ENCODE assay signal across 33 cellular contexts in genomic region chr16:72111653-72112451, GRCh38. TPM values are rescaled to one million over a fixed set of nuclear protein-coding genes. Genes with fewer than 3 reads are reported as not detected.
DNase-seq lines count a peak whose midpoint lies in the region; ATAC-seq, FAIRE-seq and TF ChIP-seq lines count a peak whose summit lies in the region.
"Had no signal": no experiment of that assay in that cellular context is flagged by ENCODE, and none has a peak within 500 bp of the region (broad histone marks: within the 10 kb centered on the region; RNA-seq: fewer than 3 reads in every experiment).

No MANE protein-coding gene starts in this region.

- no peak for TF ChIP-seq CTCF in K562 (IDR thresholded peaks at IDR 0.05 in 2 of 3, conservative IDR thresholded peaks at IDR 0.05 in 1 of 3; ENCODE audit: insufficient read depth in 2 of 3, low read depth in 1 of 3, low read length in 3 of 3)
- no peak for TF ChIP-seq CTCF in neural progenitor cell (IDR thresholded peaks at IDR 0.05)

- no peak overlapping the region for H3K27ac Mint-ChIP-seq in neural progenitor cell
- H3K27ac Mint-ChIP-seq: activated CD4-positive, alpha-beta memory T cell treated with anti-CD3 and anti-CD28 coated beads, Interleukin-2, amount 10 ng/mL, durations not matched to agents 7 days and 5 days; CD4-positive, alpha-beta T cell had no signal

- TF ChIP-seq POLR2A in K562 (conservative IDR thresholded peaks at IDR 0.05) = no peak

- H3K27me3 ChIP-seq in H7 (ENCODE audit: control insufficient read depth, insufficient read depth, low read length) (no peaks in the 10 kb centered on the region), K562 (ENCODE audit: control insufficient read depth in 2 of 2, insufficient read depth in 2 of 2, low read length in 2 of 2) (no peaks in the 10 kb centered on the region), neural progenitor cell (no peaks in the 10 kb centered on the region)
- H3K27me3 ChIP-seq: esophagus muscularis mucosa, uterus had no signal

- H3K36me3 ChIP-seq in H7 (replicated peaks; ENCODE audit: control insufficient read depth, insufficient read depth, low read length) = peaks cover 26% of the 10 kb centered on the region
- H3K36me3 ChIP-seq in K562 (ENCODE audit: control insufficient read depth, insufficient read depth, low read length) = peaks cover 57% of the 10 kb centered on the region; the same call in 2 of the 3 replicates
- no peaks in the 10 kb centered on the region for H3K36me3 ChIP-seq in neural progenitor cell
- H3K36me3 ChIP-seq: uterus had no signal

- intact Hi-C loops in K562 (cut with micrococcal nuclease) = no loop called here

- in situ Hi-C loops in K562 (cut with MboI) = no loop called here

- H3K4me3 Mint-ChIP-seq in neural progenitor cell = no peak overlapping the region
- H3K4me3 Mint-ChIP-seq: activated CD4-positive, alpha-beta memory T cell treated with anti-CD3 and anti-CD28 coated beads, Interleukin-2, amount 10 ng/mL, durations not matched to agents 7 days and 5 days; CD4-positive, alpha-beta T cell; naive thymus-derived CD8-positive, alpha-beta T cell had no signal

- no peak for TF ChIP-seq RAD21 in K562 (CRISPR knock-in tag; conservative IDR thresholded peaks at IDR 0.05 in 1 of 2, IDR thresholded peaks at IDR 0.05 in 1 of 2)

- H3K4me1 ChIP-seq in K562 (replicated peaks in 1 of 2; ENCODE audit: control insufficient read depth in 2 of 2, insufficient read depth in 2 of 2, low read length in 2 of 2) (peaks cover 4 to 16% of the 10 kb centered on the region in 2 experiments; a peak in 3 of 5 replicates), neural progenitor cell (no peaks in the 10 kb centered on the region)
- H3K4me1 ChIP-seq: A549, esophagus muscularis mucosa, uterus had no signal

- peaks cover 11% of the 10 kb centered on the region for H3K4me1 Mint-ChIP-seq in neural progenitor cell
- H3K4me1 Mint-ChIP-seq: activated CD4-positive, alpha-beta memory T cell treated with anti-CD3 and anti-CD28 coated beads, Interleukin-2, amount 10 ng/mL, durations not matched to agents 7 days and 5 days; naive thymus-derived CD8-positive, alpha-beta T cell had no signal

- ATAC-seq in K562 = peak; percentile 65
- no peak for ATAC-seq in GM19324 (IDR thresholded peaks at IDR 0.05; ENCODE audit: low FRiP score, unreplicated experiment)
- ATAC-seq: naive thymus-derived CD8-positive, alpha-beta T cell; SK-N-SH treated with all-trans-retinoic acid at 6 μM for 48 hours had no signal

- no peak for FAIRE-seq in K562 (lab: Jason Lieb, UNC)
- FAIRE-seq: A549, keratinocyte had no signal

- H3K27me3 Mint-ChIP-seq in neural progenitor cell (ENCODE audit: insufficient read depth, low read depth) = no peaks in the 10 kb centered on the region
- H3K27me3 Mint-ChIP-seq: activated CD4-positive, alpha-beta memory T cell treated with anti-CD3 and anti-CD28 coated beads, Interleukin-2, amount 10 ng/mL, durations not matched to agents 7 days and 5 days; CD4-positive, alpha-beta T cell had no signal

- H2AFZ ChIP-seq in K562 (ENCODE audit: low read depth, low read length) (no peak overlapping the region), neural progenitor cell (replicated peaks) (no peak overlapping the region)

- H3K27ac ChIP-seq in K562 (ENCODE audit: extremely low read depth, low read depth, low read length) (no peak overlapping the region), neural progenitor cell (peak overlapping the region; percentile 37)
- H3K27ac ChIP-seq: A549, esophagus muscularis mucosa, thoracic aorta, uterus had no signal

- H3K79me2 ChIP-seq in K562 (ENCODE audit: control insufficient read depth, insufficient read depth, low read length) (no peaks in the 10 kb centered on the region), neural progenitor cell (ENCODE audit: low read depth) (no peaks in the 10 kb centered on the region)

- H3K9me3 Mint-ChIP-seq in neural progenitor cell = no peaks in the 10 kb centered on the region
- H3K9me3 Mint-ChIP-seq: activated CD4-positive, alpha-beta memory T cell treated with anti-CD3 and anti-CD28 coated beads, Interleukin-2, amount 10 ng/mL, durations not matched to agents 7 days and 5 days; CD4-positive, alpha-beta T cell; naive thymus-derived CD8-positive, alpha-beta T cell had no signal

- peaks cover 34% of the 10 kb centered on the region for H3K36me3 Mint-ChIP-seq in neural progenitor cell

- H3K4me2 ChIP-seq in K562 (ENCODE audit: insufficient read depth, low read length) = no peak overlapping the region
- H3K4me2 ChIP-seq in neural progenitor cell = no peak overlapping the region
- H3K4me2 ChIP-seq: A549 had no signal

- H3K9ac ChIP-seq in K562 (ENCODE audit: insufficient read depth in 1 of 2, low read depth in 2 of 2, low read length in 2 of 2) = no peak overlapping the region
- H3K9ac ChIP-seq in neural progenitor cell = no peak overlapping the region

- H4K20me1 ChIP-seq in K562 (replicated peaks; ENCODE audit: control insufficient read depth, insufficient read depth, low read length) (no peaks in the 10 kb centered on the region), neural progenitor cell (ENCODE audit: low read depth) (no peaks in the 10 kb centered on the region)

- no peaks in the 10 kb centered on the region for H3K9me3 ChIP-seq in K562 (replicated peaks; ENCODE audit: control insufficient read depth, insufficient read depth, low read depth, low read length)
- H3K9me3 ChIP-seq in neural progenitor cell (ENCODE audit: low read depth) = no peaks in the 10 kb centered on the region
- H3K9me3 ChIP-seq: A549, esophagus muscularis mucosa, thoracic aorta, uterus had no signal

- POLR2A ChIA-PET in K562 (lab: Yijun Ruan, JAX) = interaction anchor here (0.7 to 1.1 kb wide), 3 partner anchors 9 to 26 kb away, joined by 3 to 4 read pairs (median 3); partner anchors contain the start of genes DHX38 and TXNL4B

- DNase-seq in A172 (ENCODE audit: low spot score) = peak; percentile 14
- peak; percentile 33 for DNase-seq in H7
- peak; percentile 50 to 54 (median 52) for DNase-seq in K562 (ENCODE audit: extremely low read depth in 1 of 4, low spot score in 3 of 4)
- DNase-seq in neural progenitor cell (ENCODE audit: low spot score) = peak; percentile 56
- DNase-seq in medulla oblongata (ENCODE audit: extremely low spot score) = no peak
- DNase-seq in NCI-H510A (lab: John Stamatoyannopoulos, UW) = no peak
- DNase-seq in activated CD4-positive, alpha-beta T cell treated with anti-CD3 and anti-CD28 coated beads for 1 hour = no peak
- DNase-seq: activated CD4-positive, alpha-beta memory T cell treated with anti-CD3 and anti-CD28 coated beads, Interleukin-2, amount 10 ng/mL, durations not matched to agents 7 days and 5 days; activated CD8-positive, alpha-beta memory T cell treated with anti-CD3 and anti-CD28 coated beads, Interleukin-2, amount 50 U/mL, for 4 hours; activated naive CD4-positive, alpha-beta T cell; AML-193; CD4-positive, alpha-beta T cell; dermis blood vessel endothelial cell; DMS 273 treated with DMSO at 0.1 percent for 48 hours; foreskin fibroblast; KBM-7; naive thymus-derived CD8-positive, alpha-beta T cell; NCI-H1105; NCI-H187; NCI-H526; NK-92 treated with Interleukin-12 subunit alpha and Interleukin-12 subunit beta, amount 100 ng/mL, for 24 hours; Right ventricle myocardium superior; stimulated activated naive CD4-positive, alpha-beta T cell; T-helper 2 cell; uterus had no signal

- no peaks in the 10 kb centered on the region for H3F3A ChIP-seq in neural progenitor cell (ENCODE audit: low read depth)

- WGBS in K562 (ENCODE audit: insufficient coverage, low coverage, missing lambda C conversion rate) = 80% methylated on average over 18 of the region's 19 CpGs

- no TSS peak for BruUV-seq in K562 (replicated peaks; lab: Mats Ljungman, UMichigan)

- peaks cover 4% of the 10 kb centered on the region for H3K9me1 ChIP-seq in K562 (ENCODE audit: control insufficient read depth, insufficient read depth, low read length)

- H3K4me3 ChIP-seq in H7 (ENCODE audit: insufficient read depth, low read depth, low read length) = no peak overlapping the region
- no peak overlapping the region for H3K4me3 ChIP-seq in K562
- H3K4me3 ChIP-seq in neural progenitor cell = no peak overlapping the region
- H3K4me3 ChIP-seq: A549, esophagus muscularis mucosa, thoracic aorta, uterus had no signal

- CTCF ChIA-PET in K562 (lab: Yijun Ruan, JAX; ENCODE audit: low intra/inter-chr PET ratio) = no interaction called here

- no peak for TF ChIP-seq EP300 in K562 (IDR thresholded peaks at IDR 0.05; ENCODE audit: low read length)

RNA-seq across cellular contexts. Expression of gene DHX38, which starts 18.2 kb away (rescaled TPM):
- 42.1 and 47.2 TPM in 2 replicates for total RNA-seq in A172 (2014; rRNA removed; shearing (Covaris generic))
- total RNA-seq in H7 (2014; rRNA removed; shearing (Covaris generic)) = 55.7 and 56.8 TPM in 2 replicates
- total RNA-seq in K562 (2011; cell fraction: chromatin; rRNA removed; ENCODE audit: low replicate concordance) = 206 and 282 TPM in 2 replicates
- total RNA-seq in K562 (2011; cell fraction: nucleolus; rRNA removed) = 127 and 144 TPM in 2 replicates
- 116 and 134 TPM in 2 replicates for total RNA-seq in K562 (2011; cell fraction: nucleoplasm; rRNA removed)
- total RNA-seq in K562 (2014; rRNA removed) (60.2 and 63.7 TPM in 2 replicates), K562 (2014; rRNA removed; fragmentation: Illumina TruSeq; extraction: Trizol) (30.1 and 32.8 TPM in 2 replicates), K562 (2015; rRNA removed; fragmentation: Illumina TruSeq; extraction: Trizol) (39.6 and 43.5 TPM in 2 replicates), K562 (2021) (54.8 and 76.8 TPM in 2 replicates), neural progenitor cell (ENCODE audit: low replicate concordance) (31.6 and 53.2 TPM in 2 replicates)
- polyA plus RNA-seq in K562 (2011; rRNA removed) (31.2 and 45.2 TPM in 2 replicates), K562 (2014; fragmentation: Illumina TruSeq; extraction: Trizol) (40.8 and 45.3 TPM in 2 replicates), K562 (2014; fragmentation: Nextera tagmentation; extraction: Ambion mirVana) (1 to 10 TPM; 2.8 to 4.6 TPM), K562 (2014; rRNA removed) (43.3 and 60.5 TPM in 2 replicates)
- 38.9 and 39.4 TPM in 2 replicates for polyA plus RNA-seq in K562 (2011; cell fraction: cytosol; rRNA removed)
- 221 and 229 TPM in 2 replicates for polyA plus RNA-seq in K562 (2011; cell fraction: nucleus; rRNA removed)
- polyA plus RNA-seq in K562 (2012) = 53.2 and 74.0 TPM in 2 replicates
- 66.8 and 81.1 TPM in 2 replicates for polyA minus RNA-seq in K562 (2011; rRNA and poly(A)+ RNA removed)
- 46.6 and 58.3 TPM in 2 replicates for polyA minus RNA-seq in K562 (2011; cell fraction: cytosol; rRNA and poly(A)+ RNA removed)
- polyA minus RNA-seq in K562 (2011; cell fraction: nucleus; rRNA and poly(A)+ RNA removed) = 57.4 and 69.6 TPM in 2 replicates

RNA-seq across cellular contexts. Expression of gene TXNL4B, which starts 18.4 kb away (rescaled TPM):
- 9.2 and 12.0 TPM in 2 replicates for total RNA-seq in A172 (2014; rRNA removed; shearing (Covaris generic))
- 6.1 and 8.3 TPM in 2 replicates for total RNA-seq in H7 (2014; rRNA removed; shearing (Covaris generic))
- total RNA-seq in K562 (2011; cell fraction: chromatin; rRNA removed; ENCODE audit: low replicate concordance) = 23.5 and 42.9 TPM in 2 replicates
- 14.0 and 14.7 TPM in 2 replicates for total RNA-seq in K562 (2011; cell fraction: nucleolus; rRNA removed)
- 18.0 and 21.7 TPM in 2 replicates for total RNA-seq in K562 (2011; cell fraction: nucleoplasm; rRNA removed)
- total RNA-seq in K562 (2014; rRNA removed) = 11.9 and 14.6 TPM in 2 replicates
- 22.9 and 24.0 TPM in 2 replicates for total RNA-seq in K562 (2014; rRNA removed; fragmentation: Illumina TruSeq; extraction: Trizol)
- total RNA-seq in K562 (2015; rRNA removed; fragmentation: Illumina TruSeq; extraction: Trizol) = 14.4 and 15.9 TPM in 2 replicates
- 19.9 and 21.5 TPM in 2 replicates for total RNA-seq in K562 (2021)
- 25.7 and 38.0 TPM in 2 replicates for polyA plus RNA-seq in K562 (2011; rRNA removed)
- polyA plus RNA-seq in K562 (2011; cell fraction: cytosol; rRNA removed) = 15.0 and 22.2 TPM in 2 replicates
- 11.2 and 12.1 TPM in 2 replicates for polyA plus RNA-seq in K562 (2011; cell fraction: nucleus; rRNA removed)
- polyA plus RNA-seq in K562 (2012) = 12.0 and 15.4 TPM in 2 replicates
- 20.0 and 23.3 TPM in 2 replicates for polyA plus RNA-seq in K562 (2014; fragmentation: Illumina TruSeq; extraction: Trizol)
- 10 to 100 TPM; 22.3 to 26.9 TPM for polyA plus RNA-seq in K562 (2014; fragmentation: Nextera tagmentation; extraction: Ambion mirVana)
- 19.9 and 21.9 TPM in 2 replicates for polyA plus RNA-seq in K562 (2014; rRNA removed)
- 20.4 and 23.6 TPM in 2 replicates for polyA minus RNA-seq in K562 (2011; rRNA and poly(A)+ RNA removed)
- 8.6 and 12.0 TPM in 2 replicates for polyA minus RNA-seq in K562 (2011; cell fraction: cytosol; rRNA and poly(A)+ RNA removed)
- 8.8 and 17.0 TPM in 2 replicates for polyA minus RNA-seq in K562 (2011; cell fraction: nucleus; rRNA and poly(A)+ RNA removed)
- 12.0 and 23.4 TPM in 2 replicates for total RNA-seq in neural progenitor cell (ENCODE audit: low replicate concordance)

RNA-seq across cellular contexts. Expression of gene HPR, which starts 48.8 kb away (rescaled TPM):
- total RNA-seq in A172 (2014; rRNA removed; shearing (Covaris generic)) = 0.19 TPM in 1 of 2 replicates, not detected in the other
- not detected in 2 replicates for total RNA-seq in H7 (2014; rRNA removed; shearing (Covaris generic))
- total RNA-seq in K562 (2011; cell fraction: chromatin; rRNA removed; ENCODE audit: low replicate concordance) = not detected in 2 replicates
- not detected in 2 replicates for total RNA-seq in K562 (2011; cell fraction: nucleolus; rRNA removed)
- total RNA-seq in K562 (2011; cell fraction: nucleoplasm; rRNA removed) = not detected in 2 replicates
- not detected in 2 replicates for total RNA-seq in K562 (2014; rRNA removed)
- total RNA-seq in K562 (2014; rRNA removed; fragmentation: Illumina TruSeq; extraction: Trizol) = not detected in 2 replicates
- not detected in 2 replicates for total RNA-seq in K562 (2015; rRNA removed; fragmentation: Illumina TruSeq; extraction: Trizol)
- total RNA-seq in K562 (2021) = not detected in 2 replicates
- polyA plus RNA-seq in K562 (2011; rRNA removed) = not detected in 2 replicates
- 0.25 TPM in 1 of 2 replicates, not detected in the other for polyA plus RNA-seq in K562 (2011; cell fraction: cytosol; rRNA removed)
- not detected in 2 replicates for polyA plus RNA-seq in K562 (2011; cell fraction: nucleus; rRNA removed)
- polyA plus RNA-seq in K562 (2012) = not detected in 2 replicates
- polyA plus RNA-seq in K562 (2014; fragmentation: Illumina TruSeq; extraction: Trizol) = not detected in 2 replicates
- under 1 TPM in 1 of 2 experiments, not detected in 1; 0.07 TPM for polyA plus RNA-seq in K562 (2014; fragmentation: Nextera tagmentation; extraction: Ambion mirVana)
- not detected in 2 replicates for polyA plus RNA-seq in K562 (2014; rRNA removed)
- polyA minus RNA-seq in K562 (2011; rRNA and poly(A)+ RNA removed) = not detected in 2 replicates
- not detected in 2 replicates for polyA minus RNA-seq in K562 (2011; cell fraction: cytosol; rRNA and poly(A)+ RNA removed)
- polyA minus RNA-seq in K562 (2011; cell fraction: nucleus; rRNA and poly(A)+ RNA removed) = not detected in 2 replicates
- 0.37 TPM in 1 of 2 replicates, not detected in the other for total RNA-seq in neural progenitor cell (ENCODE audit: low replicate concordance)
- total RNA-seq: activated CD4-positive, alpha-beta memory T cell treated with anti-CD3 and anti-CD28 coated beads, Interleukin-2, amount 10 ng/mL, durations not matched to agents 7 days and 5 days; CD4-positive, alpha-beta T cell; dermis blood vessel endothelial cell; MCF 10A; naive thymus-derived CD8-positive, alpha-beta T cell; osteocyte had no signal
- polyA plus RNA-seq: A549; keratinocyte; naive thymus-derived CD8-positive, alpha-beta T cell had no signal

RNA-seq across cellular contexts. Expression of gene HP, which starts 57.5 kb away (rescaled TPM):
- not detected in 2 replicates for total RNA-seq in A172 (2014; rRNA removed; shearing (Covaris generic))
- total RNA-seq in H7 (2014; rRNA removed; shearing (Covaris generic)) = 1.6 and 9.8 TPM in 2 replicates
- total RNA-seq in K562 (2011; cell fraction: chromatin; rRNA removed; ENCODE audit: low replicate concordance) = not detected in 2 replicates
- total RNA-seq in K562 (2011; cell fraction: nucleolus; rRNA removed) = not detected in 2 replicates
- not detected in 2 replicates for total RNA-seq in K562 (2011; cell fraction: nucleoplasm; rRNA removed)
- total RNA-seq in K562 (2014; rRNA removed) (not detected in 2 replicates), K562 (2014; rRNA removed; fragmentation: Illumina TruSeq; extraction: Trizol) (not detected in 2 replicates), K562 (2015; rRNA removed; fragmentation: Illumina TruSeq; extraction: Trizol) (not detected in 2 replicates), K562 (2021) (8.0 and 8.7 TPM in 2 replicates), neural progenitor cell (ENCODE audit: low replicate concordance) (not detected in 2 replicates)
- polyA plus RNA-seq in K562 (2011; rRNA removed) (not detected in 2 replicates), K562 (2014; fragmentation: Illumina TruSeq; extraction: Trizol) (not detected in 2 replicates), K562 (2014; fragmentation: Nextera tagmentation; extraction: Ambion mirVana) (under 1 TPM in 1 of 2 experiments, not detected in 1; 0.04 TPM), K562 (2014; rRNA removed) (not detected in 2 replicates)
- polyA plus RNA-seq in K562 (2011; cell fraction: cytosol; rRNA removed) = not detected in 2 replicates
- polyA plus RNA-seq in K562 (2011; cell fraction: nucleus; rRNA removed) = 0.13 TPM in 1 of 2 replicates, not detected in the other
- 0.03 TPM in 1 of 2 replicates, not detected in the other for polyA plus RNA-seq in K562 (2012)
- not detected in 2 replicates for polyA minus RNA-seq in K562 (2011; rRNA and poly(A)+ RNA removed)
- polyA minus RNA-seq in K562 (2011; cell fraction: cytosol; rRNA and poly(A)+ RNA removed) = 6.0 TPM in 1 of 2 replicates, not detected in the other
- polyA minus RNA-seq in K562 (2011; cell fraction: nucleus; rRNA and poly(A)+ RNA removed) = not detected in 2 replicates
- total RNA-seq: activated CD4-positive, alpha-beta memory T cell treated with anti-CD3 and anti-CD28 coated beads, Interleukin-2, amount 10 ng/mL, durations not matched to agents 7 days and 5 days; CD4-positive, alpha-beta T cell; dermis blood vessel endothelial cell; MCF 10A; osteocyte had no signal

Comparison
In these comparisons a context has a peak if more than half of its experiments do, and no peak if none do; other contexts are left out.
1. DNase-seq: peak in A172 (single experiment), H7 (single experiment), K562 (4 of 4) and neural progenitor cell (single experiment); none in medulla oblongata (single experiment), NCI-H510A (single experiment) and activated CD4-positive, alpha-beta T cell treated with anti-CD3 and anti-CD28 coated beads for 1 hour (single experiment).